8 cellular contexts compared by ENCODE assay signal in genomic region chr1:27604579-27605299, GRCh38. TPM values are rescaled to one million over a fixed set of nuclear protein-coding genes. Genes with fewer than 3 reads are reported as not detected.
DNase-seq lines count a peak whose midpoint lies in the region; ATAC-seq and TF ChIP-seq lines count a peak whose summit lies in the region.

No MANE protein-coding gene starts in this region.

- intact Hi-C loops in activated CD4-positive, alpha-beta T cell treated with anti-CD3 and anti-CD28 coated beads for 36 hours (cut with DNase I, micrococcal nuclease) = loop anchor here (1.0 to 10.0 kb wide), 12 partner anchors 36 to 370 kb away; partner anchors contain the start of genes TMEM222 (in 2 of the 2), FAM76A (in 1 of the 2), GPR3 (in 1 of the 2) and PPP1R8 (in 1 of the 2)

- no peaks in the 10 kb centered on the region for H3K27me3 Mint-ChIP-seq in activated CD4-positive, alpha-beta T cell treated with anti-CD3 and anti-CD28 coated beads for 36 hours
- H3K27me3 Mint-ChIP-seq in stimulated activated naive CD8-positive, alpha-beta T cell treated with anti-CD3 and anti-CD28 coated beads, Interleukin-15, amount 100 ng/mL, for 72 hours = no peaks in the 10 kb centered on the region

- DNase-seq in activated CD4-positive, alpha-beta T cell treated with anti-CD3 and anti-CD28 coated beads for 36 hours = peak; percentile 15
- no peak for DNase-seq in activated CD4-positive, alpha-beta T cell treated with anti-CD3 and anti-CD28 coated beads for 4 hours
- DNase-seq in iPS DF 6.9 (ENCODE audit: low read depth, low spot score) (no peak), ACHN (no peak), GM10248 (ENCODE audit: extremely low spot score) (no peak)
- DNase-seq in stimulated activated naive CD8-positive, alpha-beta T cell treated with anti-CD3 and anti-CD28 coated beads, Interleukin-15, amount 100 ng/mL, for 72 hours = no peak
- DNase-seq in stimulated activated CD4-positive, alpha-beta T cell treated with anti-CD3 and anti-CD28 coated beads, Interleukin-1b, Interleukin-23, amount 100 ng/mL, for 48 hours = no peak

- H3K4me3 ChIP-seq in WI38 (ENCODE audit: low read depth, low read length) (peak overlapping the region; percentile 85), iPS DF 6.9 (ENCODE audit: low read length) (peak overlapping the region; percentile 96; the same call in 1 of the 2 replicates)

- no peaks in the 10 kb centered on the region for H3K9me3 ChIP-seq in iPS DF 6.9 (ENCODE audit: control insufficient read depth, insufficient read depth, low read length)

- TF ChIP-seq CTCF in WI38 (IDR thresholded peaks at IDR 0.05; ENCODE audit: low read depth, low read length) = no peak
- TF ChIP-seq CTCF in GM10248 (IDR thresholded peaks at IDR 0.05; ENCODE audit: control extremely low read depth, extremely low read depth, low read depth, missing control alignments) = no peak

- ATAC-seq in activated CD4-positive, alpha-beta T cell treated with anti-CD3 and anti-CD28 coated beads for 36 hours = no peak
- ATAC-seq in stimulated activated naive CD8-positive, alpha-beta T cell treated with anti-CD3 and anti-CD28 coated beads, Interleukin-15, amount 100 ng/mL, for 72 hours = no peak

- no peak overlapping the region for H3K27ac ChIP-seq in iPS DF 6.9 (ENCODE audit: low read length)

- CTCF ChIA-PET in activated CD4-positive, alpha-beta T cell treated with anti-CD3 and anti-CD28 coated beads for 36 hours (lab: Charles Lee) = interaction anchor here (0.8 to 6.7 kb wide), 18 partner anchors 36 to 562 kb away, joined by 3 to 172 read pairs (median 4); partner anchors contain the start of gene IFI6
- CTCF ChIA-PET in GM10248 (lab: Yijun Ruan, JAX) = interaction anchor here (0.6 to 9.9 kb wide), 26 partner anchors 9 to 511 kb away, joined by 3 to 154 read pairs (median 4); partner anchors contain the start of genes FAM76A and IFI6

- no peaks in the 10 kb centered on the region for H3K36me3 Mint-ChIP-seq in activated CD4-positive, alpha-beta T cell treated with anti-CD3 and anti-CD28 coated beads for 36 hours (ENCODE audit: low read depth)

- no CpG with 5 or more reads among the region's 21 CpGs for WGBS in iPS DF 6.9 (ENCODE audit: insufficient coverage, insufficient read length)

- H3K4me1 ChIP-seq in iPS DF 6.9 (ENCODE audit: control insufficient read depth, insufficient read depth, low read length) = peaks cover 27% of the 10 kb centered on the region

- H3K36me3 ChIP-seq in iPS DF 6.9 (ENCODE audit: control insufficient read depth, insufficient read depth, low read length) = no peaks in the 10 kb centered on the region

- peaks cover 28% of the 10 kb centered on the region for H3K4me1 Mint-ChIP-seq in activated CD4-positive, alpha-beta T cell treated with anti-CD3 and anti-CD28 coated beads for 36 hours
- peaks cover 23% of the 10 kb centered on the region for H3K4me1 Mint-ChIP-seq in stimulated activated naive CD8-positive, alpha-beta T cell treated with anti-CD3 and anti-CD28 coated beads, Interleukin-15, amount 100 ng/mL, for 72 hours

- peak overlapping the region; percentile 91 for H3K4me3 Mint-ChIP-seq in activated CD4-positive, alpha-beta T cell treated with anti-CD3 and anti-CD28 coated beads for 36 hours
- H3K4me3 Mint-ChIP-seq in stimulated activated naive CD8-positive, alpha-beta T cell treated with anti-CD3 and anti-CD28 coated beads, Interleukin-15, amount 100 ng/mL, for 72 hours = peak overlapping the region; percentile 81 to 98

- no peaks in the 10 kb centered on the region for H3K9me3 Mint-ChIP-seq in activated CD4-positive, alpha-beta T cell treated with anti-CD3 and anti-CD28 coated beads for 36 hours (ENCODE audit: low read depth)
- H3K9me3 Mint-ChIP-seq in stimulated activated naive CD8-positive, alpha-beta T cell treated with anti-CD3 and anti-CD28 coated beads, Interleukin-15, amount 100 ng/mL, for 72 hours = no peaks in the 10 kb centered on the region

- in situ Hi-C loops in ACHN (cut with HindIII; ENCODE audit: low pct_ligation_motif_present, low pct_unique_long_range_greater_than_20kb, low sequenced_read_pairs) = no loop called here

- POLR2A ChIA-PET in activated CD4-positive, alpha-beta T cell treated with anti-CD3 and anti-CD28 coated beads for 36 hours (lab: Charles Lee) = interaction anchor here (1.0 to 1.3 kb wide), 2 partner anchors 58 to 82 kb away, joined by 3 read pairs; no protein-coding TSS in a partner anchor
- POLR2A ChIA-PET in GM10248 (lab: Yijun Ruan, JAX) = no interaction called here

- H3K27ac Mint-ChIP-seq in activated CD4-positive, alpha-beta T cell treated with anti-CD3 and anti-CD28 coated beads for 36 hours = no peak overlapping the region
- peak overlapping the region in 1 of 2 donors; percentile 44 for H3K27ac Mint-ChIP-seq in stimulated activated naive CD8-positive, alpha-beta T cell treated with anti-CD3 and anti-CD28 coated beads, Interleukin-15, amount 100 ng/mL, for 72 hours

- H3K27me3 ChIP-seq in iPS DF 6.9 (ENCODE audit: control insufficient read depth, insufficient read depth, low read length) = no peaks in the 10 kb centered on the region

RNA-seq across cellular contexts. Expression of gene AHDC1, which starts 0.8 kb away (rescaled TPM):
- total RNA-seq in activated CD4-positive, alpha-beta T cell treated with anti-CD3 and anti-CD28 coated beads for 36 hours = 10 to 100 TPM; 10.3 to 12.1 TPM

RNA-seq across cellular contexts. Expression of gene FGR, which starts 30.2 kb away (rescaled TPM):
- total RNA-seq in activated CD4-positive, alpha-beta T cell treated with anti-CD3 and anti-CD28 coated beads for 36 hours = under 1 TPM in 1 of 2 experiments, not detected in 1; 0.11 TPM
